20 cellular contexts compared by ENCODE assay signal in the genomic region with DNA sequence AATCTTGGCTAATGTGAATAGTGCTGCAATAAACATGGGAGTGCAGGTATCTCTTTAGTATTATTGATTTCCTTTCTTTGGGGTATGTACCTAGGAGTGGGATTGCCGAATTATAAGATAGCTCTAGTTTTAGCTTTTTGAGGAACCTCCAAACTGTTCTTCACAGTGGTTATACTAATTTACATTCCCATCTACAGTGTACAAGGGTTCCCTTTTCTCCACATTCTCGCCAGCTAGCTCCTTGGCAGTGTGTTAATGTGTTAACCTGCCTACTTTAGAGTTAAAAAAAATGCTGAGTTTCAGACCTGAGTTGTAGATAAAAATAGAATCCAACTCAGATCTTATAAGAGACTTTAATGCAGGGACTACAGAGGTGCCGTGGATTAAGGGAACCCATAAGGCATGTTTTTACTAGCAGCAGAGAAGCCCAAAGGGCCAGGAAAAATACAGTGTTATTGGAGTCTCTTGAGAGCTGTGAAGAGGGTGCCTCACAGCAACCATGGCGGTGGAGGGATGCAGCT. TPM values are rescaled to one million over a fixed set of nuclear protein-coding genes. Genes with fewer than 3 reads are reported as not detected.
A peak's percentile ranks its signal among the peaks of the same experiment; 100 is the strongest.
DNase-seq lines count a peak whose midpoint lies in the region; ATAC-seq, FAIRE-seq and TF ChIP-seq lines count a peak whose summit lies in the region.
"Had no signal": no experiment of that assay in that cellular context is flagged by ENCODE, and none has a peak within 500 bp of the region (broad histone marks: within the 10 kb centered on the region; RNA-seq: fewer than 3 reads in every experiment).

No MANE protein-coding gene starts in this region.

- TF ChIP-seq RAD21 in GM12878 (IDR thresholded peaks at IDR 0.05; ENCODE audit: insufficient read depth, low read depth, low read length) = no peak

- intact Hi-C loops in activated naive CD4-positive, alpha-beta T cell treated with anti-CD3 and anti-CD28 coated beads for 36 hours (cut with micrococcal nuclease) = no loop called here
- intact Hi-C loops in GM12878 (cut with micrococcal nuclease; ENCODE audit: unreplicated experiment) = no loop called here

- peak overlapping the region; percentile 2 for H3K27ac Mint-ChIP-seq in activated naive CD4-positive, alpha-beta T cell treated with anti-CD3 and anti-CD28 coated beads for 36 hours
- H3K27ac Mint-ChIP-seq: neural progenitor cell had no signal

- H3K36me3 ChIP-seq in GM12878 (ENCODE audit: control insufficient read depth in 2 of 2, insufficient read depth in 2 of 2, low read length in 1 of 2) (no peaks in the 10 kb centered on the region; a peak in 1 of 4 replicates), trophoblast cell (ENCODE audit: control insufficient read depth in 1 of 2, insufficient read depth in 2 of 2, low read length in 2 of 2) (no peaks in the 10 kb centered on the region)
- H3K36me3 ChIP-seq: neural progenitor cell had no signal

- no peak overlapping the region for H2BK5ac ChIP-seq in trophoblast cell (ENCODE audit: low read depth, low read length, poor library complexity)

- no peak overlapping the region for H4K8ac ChIP-seq in trophoblast cell (ENCODE audit: low read depth, low read length)

- H3K14ac ChIP-seq in trophoblast cell (ENCODE audit: low read length) = no peak overlapping the region

- no TSS peak for BruUV-seq in GM12878 (replicated peaks; lab: Mats Ljungman, UMichigan)

- no peak overlapping the region for H3K9ac ChIP-seq in GM12878 (ENCODE audit: control insufficient read depth, insufficient read depth, low read length)
- H3K9ac ChIP-seq in trophoblast cell (ENCODE audit: low read length) = no peak overlapping the region
- H3K9ac ChIP-seq: neural progenitor cell, SK-N-SH had no signal

- RAD21 ChIA-PET in GM12878 (lab: Charles Lee; ENCODE audit: unreplicated experiment) = interaction anchor here (1.3 kb wide), 2 partner anchors 29 to 33 kb away, joined by 3 to 4 read pairs; no protein-coding TSS in a partner anchor

- TF ChIP-seq CTCF in GM12878 (IDR thresholded peaks at IDR 0.05 in 2 of 3, conservative IDR thresholded peaks at IDR 0.05 in 1 of 3; ENCODE audit: control insufficient read depth in 2 of 3, extremely low read depth in 1 of 3, insufficient read depth in 1 of 3, low read depth in 3 of 3, low read length in 3 of 3) = no peak

- no peaks in the 10 kb centered on the region for H3K9me3 Mint-ChIP-seq in activated naive CD4-positive, alpha-beta T cell treated with anti-CD3 and anti-CD28 coated beads for 36 hours

- peak overlapping the region; percentile 12 for H3K4ac ChIP-seq in trophoblast cell (ENCODE audit: low read depth, low read length)

- no peaks in the 10 kb centered on the region for H3K27me3 Mint-ChIP-seq in activated naive CD4-positive, alpha-beta T cell treated with anti-CD3 and anti-CD28 coated beads for 36 hours (ENCODE audit: low read depth)

- TF ChIP-seq EP300 in GM12878 (IDR thresholded peaks at IDR 0.05; ENCODE audit: borderline replicate concordance in 1 of 2, control insufficient read depth in 1 of 2, low read depth in 2 of 2, low read length in 2 of 2) = no peak

- TF ChIP-seq POLR2A in GM12878 (IDR thresholded peaks at IDR 0.05; ENCODE audit: low read depth, low read length) = no peak

- H2AFZ ChIP-seq in GM12878 (ENCODE audit: control insufficient read depth, low read depth, low read length) (no peak overlapping the region), trophoblast cell (ENCODE audit: insufficient read depth, low read length, poor library complexity) (no peak overlapping the region)
- H2AFZ ChIP-seq: neural progenitor cell had no signal

- 0 out of 2 replicates have a peak overlapping the region, but pooled peaks have one; percentile 4 for H3K27ac ChIP-seq in GM12878 (ENCODE audit: control insufficient read depth, insufficient read depth)
- H3K27ac ChIP-seq in trophoblast cell (ENCODE audit: low read depth, low read length) = no peak overlapping the region
- H3K27ac ChIP-seq: heart left ventricle, neural progenitor cell, vagina had no signal

- WGBS in GM12878 (ENCODE audit: insufficient coverage, insufficient replicate concordance, low lambda C conversion rate, missing lambda C conversion rate) = 48% methylated on average over 4 of the region's 4 CpGs
- WGBS in trophoblast cell (ENCODE audit: extremely low coverage, insufficient coverage, insufficient read length) = no CpG with 5 or more reads among the region's 4 CpGs

- peaks cover 47% of the 10 kb centered on the region for H3K79me2 ChIP-seq in GM12878 (ENCODE audit: control insufficient read depth, insufficient read depth, low read length)
- peaks cover 4% of the 10 kb centered on the region for H3K79me2 ChIP-seq in trophoblast cell (ENCODE audit: control insufficient read depth, insufficient read depth, low read length, poor library complexity)

- SMC1A ChIA-PET in GM12878 (lab: Charles Lee; ENCODE audit: uncharacterized antibody, unreplicated experiment) = interaction anchor here (0.7 to 1.7 kb wide), 4 partner anchors 11 to 28 kb away, joined by 3 read pairs; no protein-coding TSS in a partner anchor

- H3K27me3 ChIP-seq in GM12878 (replicated peaks in 1 of 2; ENCODE audit: control insufficient read depth in 2 of 2, insufficient read depth in 2 of 2, low read length in 1 of 2) = no peaks in the 10 kb centered on the region
- no peaks in the 10 kb centered on the region for H3K27me3 ChIP-seq in trophoblast cell (ENCODE audit: insufficient read depth, low read length)
- H3K27me3 ChIP-seq: heart left ventricle, neural progenitor cell, vagina had no signal

- H3K4me3 ChIP-seq in GM12878 = no peak overlapping the region
- no peak overlapping the region for H3K4me3 ChIP-seq in trophoblast cell (ENCODE audit: low read depth, low read length)
- H3K4me3 ChIP-seq: heart left ventricle, neural progenitor cell, vagina had no signal

- no peak overlapping the region for H3K4me3 Mint-ChIP-seq in activated naive CD4-positive, alpha-beta T cell treated with anti-CD3 and anti-CD28 coated beads for 36 hours
- H3K4me3 Mint-ChIP-seq: neural progenitor cell had no signal

- H3K4me1 ChIP-seq in GM12878 (ENCODE audit: control insufficient read depth, insufficient read depth, low read length) (peaks cover 5% of the 10 kb centered on the region; the same call in 1 of the 2 replicates), trophoblast cell (ENCODE audit: control insufficient read depth in 1 of 2, insufficient read depth in 2 of 2, low read length in 2 of 2) (no peaks in the 10 kb centered on the region)

- H3K9me3 ChIP-seq in GM12878 (replicated peaks; ENCODE audit: control insufficient read depth, insufficient read depth, low read length) (no peaks in the 10 kb centered on the region; the same call in 2 of the 3 replicates), trophoblast cell (ENCODE audit: insufficient read depth, low read depth, low read length) (no peaks in the 10 kb centered on the region)
- H3K9me3 ChIP-seq: heart left ventricle, SK-N-SH, vagina had no signal

- POLR2A ChIA-PET in GM12878 (lab: Charles Lee) = interaction anchor here (0.5 to 2.1 kb wide), 4 partner anchors 26 to 931 kb away, joined by 3 to 4 read pairs (median 3); no protein-coding TSS in a partner anchor

- no peak overlapping the region for H3K23ac ChIP-seq in trophoblast cell (ENCODE audit: low read length)

- H3K18ac ChIP-seq in trophoblast cell (ENCODE audit: low read length) = no peak overlapping the region

- no peak overlapping the region for H2BK120ac ChIP-seq in trophoblast cell (ENCODE audit: insufficient read depth, low read length, poor library complexity)

- FAIRE-seq in GM12878 (lab: Jason Lieb, UNC) = no peak
- FAIRE-seq: islet of Langerhans, RCC 7860 had no signal

- H3K36me3 Mint-ChIP-seq in activated naive CD4-positive, alpha-beta T cell treated with anti-CD3 and anti-CD28 coated beads for 36 hours (ENCODE audit: low read depth) = peaks cover 14% of the 10 kb centered on the region

- H3K79me1 ChIP-seq in trophoblast cell (ENCODE audit: low read length) = no peaks in the 10 kb centered on the region

- H4K20me1 ChIP-seq in GM12878 (ENCODE audit: control insufficient read depth, insufficient read depth) = no peaks in the 10 kb centered on the region

- ATAC-seq in GM12878 = peak; percentile 28
- ATAC-seq in GM21529 (IDR thresholded peaks at IDR 0.05; ENCODE audit: unreplicated experiment) = no peak
- ATAC-seq: heart left ventricle had no signal

- H4K12ac ChIP-seq in trophoblast cell (ENCODE audit: low read depth, low read length) = no peak overlapping the region

- H2AK5ac ChIP-seq in trophoblast cell (ENCODE audit: low read length) = no peak overlapping the region

- H4K91ac ChIP-seq in trophoblast cell (ENCODE audit: low read depth, low read length) = no peak overlapping the region

- H2BK12ac ChIP-seq in trophoblast cell (ENCODE audit: low read length) = no peak overlapping the region

- no peak for DNase-seq in activated naive CD4-positive, alpha-beta T cell treated with anti-CD3 and anti-CD28 coated beads for 36 hours
- no peak for DNase-seq in activated naive CD4-positive, alpha-beta T cell (lab: John Stamatoyannopoulos, UW)
- DNase-seq in Kasumi-1 (lab: John Stamatoyannopoulos, UW) (peak; percentile 53 to 69), GM12878 (ENCODE audit: low read depth, low spot score) (no peak), trophoblast cell (no peak), NAMALWA (ENCODE audit: low spot score) (no peak), NCI-H2171 (lab: John Stamatoyannopoulos, UW) (no peak)
- DNase-seq: activated CD4-positive, alpha-beta T cell treated with anti-CD3 and anti-CD28 coated beads, Interleukin-2, amount 50 U/mL, for 1 hour; caudate nucleus; effector CD8-positive, alpha-beta T cell; heart left ventricle; mammary epithelial cell; NCI-H2029 treated with DMSO at 0.1 percent for 48 hours; NCI-H524; SK-N-SH had no signal

- H3K4me2 ChIP-seq in GM12878 (ENCODE audit: control insufficient read depth, insufficient read depth) (peak overlapping the region; percentile 11; the same call in 1 of the 2 replicates), trophoblast cell (ENCODE audit: low read length) (no peak overlapping the region)
- H3K4me2 ChIP-seq: neural progenitor cell, SK-N-SH had no signal

- CTCF ChIA-PET in activated naive CD4-positive, alpha-beta T cell treated with anti-CD3 and anti-CD28 coated beads for 36 hours (lab: Charles Lee) = interaction anchor here (0.5 to 1.1 kb wide), 3 partner anchors 11 to 67 kb away, joined by 4 to 6 read pairs (median 4); no protein-coding TSS in a partner anchor
- CTCF ChIA-PET in GM12878 (lab: Yijun Ruan, JAX) = interaction anchor here (1.6 kb wide), 1 partner anchor 28 kb away, joined by 5 read pairs; no protein-coding TSS in a partner anchor

- in situ Hi-C loops in GM12878 (cut with MboI) = no loop called here

- peaks cover 49% of the 10 kb centered on the region for H3K4me1 Mint-ChIP-seq in activated naive CD4-positive, alpha-beta T cell treated with anti-CD3 and anti-CD28 coated beads for 36 hours (ENCODE audit: low read depth)
- H3K4me1 Mint-ChIP-seq: neural progenitor cell had no signal

RNA-seq across cellular contexts. Expression of a gene that starts 35.4 kb away (rescaled TPM):
- total RNA-seq in activated naive CD4-positive, alpha-beta T cell treated with anti-CD3 and anti-CD28 coated beads for 36 hours = 10 to 100 TPM; 27.8 to 28.1 TPM
- 305 and 318 TPM in 2 replicates for total RNA-seq in GM12878 (2013; cell fraction: nucleolus; rRNA removed)
- total RNA-seq in GM12878 (2014; rRNA removed) (37.3 and 37.5 TPM in 2 replicates), GM12878 (2014; rRNA removed; fragmentation: Illumina TruSeq; extraction: Trizol) (43.4 and 50.2 TPM in 2 replicates), GM12878 (2021) (30.9 and 35.2 TPM in 2 replicates)
- 23.1 TPM for polyA plus RNA-seq in GM12878 (2011; ENCODE audit: low read depth)
- polyA plus RNA-seq in GM12878 (2011; rRNA removed) (43.2 and 44.4 TPM in 2 replicates), GM12878 (2014; fragmentation: Illumina TruSeq; extraction: Trizol) (40.6 and 47.6 TPM in 2 replicates), GM12878 (2014; fragmentation: Nextera tagmentation; extraction: Ambion mirVana) (10 to 100 TPM; 10.8 to 14.2 TPM), GM12878 (2014; rRNA removed) (20.8 and 21.1 TPM in 2 replicates), GM12878 (2016; fragmentation: Nextera tagmentation; extraction: Ambion mirVana) (10 to 100 TPM; 11.1 to 15.0 TPM)
- polyA plus RNA-seq in GM12878 (2011; cell fraction: cytosol; rRNA removed) = 27.5 and 30.6 TPM in 2 replicates
- 47.1 and 58.2 TPM in 2 replicates for polyA plus RNA-seq in GM12878 (2011; cell fraction: nucleus; rRNA removed)
- polyA plus RNA-seq in GM12878 (2012) = 25.4 and 29.7 TPM in 2 replicates
- polyA minus RNA-seq in GM12878 (2011; rRNA and poly(A)+ RNA removed) = 97.4 and 106 TPM in 2 replicates
- polyA minus RNA-seq in GM12878 (2011; cell fraction: cytosol; rRNA and poly(A)+ RNA removed) = 26.7 and 27.9 TPM in 2 replicates
- 66.0 and 120 TPM in 2 replicates for polyA minus RNA-seq in GM12878 (2011; cell fraction: nucleus; rRNA and poly(A)+ RNA removed)
- 29.9 and 30.1 TPM in 2 replicates for polyA plus RNA-seq in trophoblast cell (2013)

Comparison
In these comparisons a context has a peak if more than half of its experiments do, and no peak if none do; other contexts are left out.
1. DNase-seq: peak in Kasumi-1 (2 of 2); none in activated naive CD4-positive, alpha-beta T cell treated with anti-CD3 and anti-CD28 coated beads for 36 hours (single experiment), activated naive CD4-positive, alpha-beta T cell (0 of 4), GM12878 (single experiment), trophoblast cell (0 of 2), NAMALWA (single experiment) and NCI-H2171 (single experiment).